In the genomic region with DNA sequence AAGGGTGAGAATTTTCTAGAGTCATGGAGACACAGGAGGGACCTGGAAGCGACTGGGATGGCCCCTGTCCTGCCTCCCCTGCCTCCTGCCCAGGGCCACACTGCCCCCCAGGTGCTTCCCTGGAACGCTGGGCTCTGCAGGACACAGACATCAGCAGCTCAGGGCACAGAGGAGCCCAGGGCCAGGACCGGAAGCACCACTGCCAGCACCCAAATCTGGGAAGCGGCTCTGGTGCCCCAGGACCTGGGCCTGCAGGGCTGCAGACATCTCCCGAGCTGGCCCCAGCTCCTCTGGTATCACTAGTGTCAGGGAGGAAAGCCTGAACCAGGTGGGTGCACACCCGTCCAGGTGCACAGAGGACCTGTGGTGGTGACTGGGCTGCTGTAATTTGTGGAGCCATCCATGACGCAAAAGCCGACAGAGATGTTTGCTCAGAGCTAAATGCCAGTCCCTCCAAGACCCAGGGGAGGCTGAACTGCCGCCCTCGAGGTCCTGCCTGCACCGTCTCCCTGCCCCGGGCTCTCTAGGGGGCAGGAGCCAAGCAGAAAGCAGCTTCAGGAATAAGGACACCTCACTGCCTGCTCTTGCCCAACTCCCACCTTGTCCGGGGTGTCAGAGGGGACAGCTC, we compare ENCODE assay signal across 24 cellular contexts.
"Had no signal": no experiment of that assay in that cellular context is flagged by ENCODE, and none has a peak within 500 bp of the region (broad histone marks: within the 10 kb centered on the region; RNA-seq: fewer than 3 reads in every experiment).

No MANE protein-coding gene starts in this region.

- DNase-seq: activated CD4-positive, alpha-beta T cell treated with anti-CD3 and anti-CD28 coated beads for 1 hour; activated CD4-positive, alpha-beta T cell treated with anti-CD3 and anti-CD28 coated beads, Interleukin-2, amount 10 ng/mL, durations not matched to agents 24 days and 14 days; activated CD4-positive, alpha-beta T cell treated with anti-CD3 and anti-CD28 coated beads, Interleukin-2, amount 50 U/mL, for 48 hours; activated CD8-positive, alpha-beta memory T cell treated with anti-CD3 and anti-CD28 coated beads for 24 hours; activated effector memory CD4-positive, alpha-beta T cell treated with anti-CD3 and anti-CD28 coated beads, Interleukin-2, amount 50 U/mL, for 16 hours; activated naive CD4-positive, alpha-beta T cell treated with Interleukin-2 at 50 U/mL for 16 hours; activated naive CD8-positive, alpha-beta T cell treated with anti-CD3 and anti-CD28 coated beads, Interleukin-2, amount 50 U/mL, for 24 hours; activated T-cell treated with anti-CD3 and anti-CD28 coated beads, Interleukin-2, amount 50 U/mL, for 4 hours; amniotic stem cell; KBM-7; NCI-H1092; NCI-H1417; NCI-H1694 treated with DMSO at 0.1 percent for 48 hours; NCI-H2029 treated with DMSO at 0.1 percent for 48 hours; NCI-H345; NCI-H524; NCI-H748 treated with DMSO at 0.1 percent for 48 hours; Right ventricle myocardium superior; T-helper 17 cell; T-helper 9 cell had no signal

- ATAC-seq: activated naive CD4-positive, alpha-beta T cell treated with anti-CD3 and anti-CD28 coated beads, Interleukin-2, amount 50 U/mL, for 72 hours; activated naive CD8-positive, alpha-beta T cell treated with anti-CD3 and anti-CD28 coated beads, Interleukin-2, amount 50 U/mL, for 24 hours; activated T-cell treated with anti-CD3 and anti-CD28 coated beads, Interleukin-2, amount 50 U/mL, for 4 hours; Panc1; T-helper 17 cell; WTC11 had no signal

- H3K27ac ChIP-seq: RWPE1 had no signal
